In the genomic region with DNA sequence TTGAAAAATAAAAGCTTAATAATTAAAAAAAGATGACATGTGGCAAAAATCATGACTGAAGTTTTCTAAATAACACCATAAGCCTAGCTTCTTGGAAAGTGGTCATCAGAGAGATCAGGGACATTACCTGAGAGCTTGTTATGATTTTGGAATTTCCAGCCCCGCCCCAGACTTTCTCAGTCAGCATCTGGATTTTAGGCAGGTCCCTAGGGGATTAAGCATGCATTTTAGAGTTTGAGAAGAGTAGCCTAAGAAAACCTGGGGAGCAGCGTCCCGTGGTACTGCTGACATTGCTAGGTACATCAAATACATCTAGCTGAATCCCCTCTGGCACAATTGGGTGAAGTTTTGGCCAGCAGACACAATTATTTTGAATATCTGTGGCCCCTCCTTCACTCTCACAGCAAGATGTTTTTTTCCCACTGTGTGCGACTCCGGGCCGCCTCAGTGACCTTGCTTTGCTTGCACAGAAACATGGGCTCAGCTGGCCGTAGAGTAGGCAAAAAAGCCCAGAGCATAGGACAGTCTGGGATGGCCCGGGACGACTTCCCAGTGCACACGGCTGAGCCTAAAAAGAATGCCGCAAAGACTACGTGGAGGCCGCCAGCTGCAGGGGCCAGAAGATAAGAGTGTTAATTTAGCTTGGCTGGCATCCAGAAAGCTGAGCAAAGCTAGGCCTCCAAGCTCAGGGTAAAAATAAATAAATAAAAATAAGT, we compare ENCODE assay signal across 9 cellular contexts. TPM values are rescaled to one million over a fixed set of nuclear protein-coding genes. Genes with fewer than 3 reads are reported as not detected.
DNase-seq lines count a peak whose midpoint lies in the region; ATAC-seq, FAIRE-seq and TF ChIP-seq lines count a peak whose summit lies in the region.
"Had no signal": no experiment of that assay in that cellular context is flagged by ENCODE, and none has a peak within 500 bp of the region (broad histone marks: within the 10 kb centered on the region; RNA-seq: fewer than 3 reads in every experiment).

No MANE protein-coding gene starts in this region.

- FAIRE-seq in pancreas (lab: Jason Lieb, UNC): no peak

- H3K27ac ChIP-seq in endodermal cell (ENCODE audit: low read depth, low read length): no peak overlapping the region
- H3K27ac ChIP-seq in pancreas: peak overlapping the region in 2 of 4 donors; percentile 9 to 12
- H3K27ac ChIP-seq in tibial nerve: peak overlapping the region in 2 of 4 donors; percentile 66 to 68
- H3K27ac ChIP-seq: neutrophil had no signal

- DNase-seq in DMS53 treated with DMSO at 0.1 percent for 48 hours (lab: John Stamatoyannopoulos, UW; ENCODE audit: unreplicated experiment): peak; percentile 19
- DNase-seq in NCI-H2227 treated with DMSO at 0.1 percent for 48 hours (lab: John Stamatoyannopoulos, UW): peak; percentile 64
- DNase-seq in endodermal cell: peak; percentile 41
- DNase-seq in pancreas: peak in 3 of 6 donors; percentile 23 to 56 (median 35)
- DNase-seq in tibial nerve (ENCODE audit: low spot score in 2 of 2): no peak

- no peak for TF ChIP-seq POLR2A in tibial nerve (IDR thresholded peaks at IDR 0.05)

- H3K4me3 ChIP-seq in endodermal cell (ENCODE audit: low read length) (no peak overlapping the region), pancreas (no peak overlapping the region), tibial nerve (peak overlapping the region in 1 of 4 donors; percentile 12)

- intact Hi-C loops in pancreas (cut with DNase I): no loop called here

- no peak overlapping the region for H3K27ac Mint-ChIP-seq in endodermal cell

- no peaks in the 10 kb centered on the region for H3K36me3 ChIP-seq in endodermal cell (ENCODE audit: control insufficient read depth, insufficient read depth, low read length)
- H3K36me3 ChIP-seq in pancreas: no peaks in the 10 kb centered on the region
- no peaks in the 10 kb centered on the region for H3K36me3 ChIP-seq in tibial nerve
- H3K36me3 ChIP-seq: neutrophil had no signal

- WGBS in endodermal cell (ENCODE audit: insufficient coverage in 1 of 2, insufficient read length in 1 of 2), 2 experiments: 93 to 94% methylated on average over 12 to 13 of the region's 13 CpGs
- WGBS in pancreas, 2 donors: 21 to 23% methylated on average over 13 of the region's 13 CpGs
- WGBS in tibial nerve, 2 donors: 34 to 43% methylated on average over 13 of the region's 13 CpGs

- TF ChIP-seq EP300 in tibial nerve (IDR thresholded peaks at IDR 0.05): no peak

- no peaks in the 10 kb centered on the region for H3K4me1 Mint-ChIP-seq in endodermal cell

- H3K9me3 ChIP-seq in endodermal cell (ENCODE audit: control insufficient read depth, low read length) (no peaks in the 10 kb centered on the region), pancreas (no peaks in the 10 kb centered on the region), tibial nerve (no peaks in the 10 kb centered on the region)
- H3K9me3 ChIP-seq: neutrophil had no signal

- no peaks in the 10 kb centered on the region for H3K9me3 Mint-ChIP-seq in endodermal cell

- H3K4me1 ChIP-seq in endodermal cell (ENCODE audit: control insufficient read depth, insufficient read depth, low read length): no peaks in the 10 kb centered on the region
- peaks cover 0 to 7% (median 0%) of the 10 kb centered on the region in 3 donors for H3K4me1 ChIP-seq in pancreas
- H3K4me1 ChIP-seq in tibial nerve: peaks cover 0 to 38% (median 3%) of the 10 kb centered on the region in 4 donors

- no peak overlapping the region for H3K9ac ChIP-seq in endodermal cell (ENCODE audit: extremely low read depth, low read length, poor library complexity, severe bottlenecking)

- TF ChIP-seq CTCF in endodermal cell (conservative IDR thresholded peaks at IDR 0.05) (no peak), pancreas (IDR thresholded peaks at IDR 0.05) (no peak), tibial nerve (IDR thresholded peaks at IDR 0.05) (no peak)

- H3K27me3 ChIP-seq in endodermal cell (ENCODE audit: control insufficient read depth, insufficient read depth, low read length, poor library complexity, severe bottlenecking): no peaks in the 10 kb centered on the region
- H3K27me3 ChIP-seq in pancreas: no peaks in the 10 kb centered on the region
- H3K27me3 ChIP-seq in tibial nerve: no peaks in the 10 kb centered on the region

- no peaks in the 10 kb centered on the region for H3K27me3 Mint-ChIP-seq in endodermal cell (ENCODE audit: insufficient read depth)

- ATAC-seq in pancreas (peak; percentile 61 to 79 (median 68)), HG02798 (IDR thresholded peaks at IDR 0.05; ENCODE audit: poor library complexity, unreplicated experiment) (no peak), GM21526 (IDR thresholded peaks at IDR 0.05; ENCODE audit: low FRiP score, unreplicated experiment) (no peak), GM18517 (IDR thresholded peaks at IDR 0.05; ENCODE audit: unreplicated experiment) (no peak)

- no peak overlapping the region for H3K4me3 Mint-ChIP-seq in endodermal cell

- no peaks in the 10 kb centered on the region for H3K36me3 Mint-ChIP-seq in endodermal cell (ENCODE audit: low read depth)

RNA-seq across cellular contexts. Expression of a gene that starts 58.6 kb away (rescaled TPM):
- 10 to 100 TPM; 23.5 to 28.6 TPM for total RNA-seq in endodermal cell
- 26.4 TPM for polyA plus RNA-seq in endodermal cell (2013, experiment 1 of 2)
- polyA plus RNA-seq in endodermal cell (2013, experiment 2 of 2): 27.9 TPM
- 10 to 100 TPM; 10.3 to 24.4 (median 15.9) TPM for total RNA-seq in pancreas
- polyA plus RNA-seq in pancreas: 10 to 100 TPM in 1 of 2 donors, 1 to 10 TPM in 1; 9.2 to 17.0 TPM
- total RNA-seq in tibial nerve: 10 to 100 TPM; 45.5 to 66.3 (median 55.8) TPM

Comparison
In these comparisons a context has a peak if more than half of its experiments do, and no peak if none do; other contexts are left out.
1. DNase-seq: peak in DMS53 treated with DMSO at 0.1 percent for 48 hours (single experiment), NCI-H2227 treated with DMSO at 0.1 percent for 48 hours (single experiment) and endodermal cell (single experiment); none in tibial nerve (0 of 2).
2. ATAC-seq: peak in pancreas (4 of 4); none in HG02798 (single experiment), GM21526 (single experiment) and GM18517 (single experiment).